In the genomic region with DNA sequence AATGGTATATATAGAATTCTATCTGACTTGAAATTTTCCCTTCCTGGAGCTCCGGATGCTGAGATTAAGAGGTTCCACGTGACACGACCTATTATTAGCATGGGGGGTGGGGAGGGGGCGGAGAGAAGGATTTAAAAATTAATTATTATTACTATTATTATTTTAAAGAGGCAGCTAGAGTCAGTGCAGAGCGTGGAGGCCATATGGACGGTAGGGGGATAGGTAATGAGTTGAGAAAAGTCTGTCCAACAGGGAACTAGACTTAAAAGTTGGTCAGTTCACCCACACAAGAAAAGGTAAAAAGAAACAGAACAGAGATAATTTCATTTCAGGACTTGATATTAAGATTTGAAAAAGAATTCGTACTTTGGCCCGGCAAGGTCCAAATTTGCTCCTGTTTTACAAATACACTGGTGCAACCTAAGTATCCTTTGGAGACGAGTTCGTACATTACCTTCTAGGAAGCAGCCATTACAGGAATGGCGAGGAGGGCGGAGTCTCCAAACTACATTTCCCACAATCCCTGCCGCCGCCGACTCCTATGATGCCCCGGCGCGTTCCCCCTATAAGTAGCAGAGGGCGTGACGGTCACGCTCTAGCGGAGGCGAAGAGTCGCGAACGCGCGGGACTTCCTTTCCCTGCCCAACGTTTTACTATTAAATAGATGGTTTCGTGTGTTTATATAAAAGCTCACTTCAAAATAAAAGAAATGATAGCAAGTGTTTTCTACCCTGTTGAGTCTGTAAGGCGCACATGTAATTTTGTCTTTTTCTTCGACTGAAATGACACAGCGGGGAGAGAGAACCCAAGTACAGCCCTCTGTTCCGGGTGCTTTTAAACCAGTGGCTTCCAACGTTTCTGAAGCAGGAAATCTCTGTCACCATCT, we compare ENCODE assay signal across 8 cellular contexts. TPM values are rescaled to one million over a fixed set of nuclear protein-coding genes. Genes with fewer than 3 reads are reported as not detected.
DNase-seq lines count a peak whose midpoint lies in the region; ATAC-seq and TF ChIP-seq lines count a peak whose summit lies in the region.

A gene with protein sequence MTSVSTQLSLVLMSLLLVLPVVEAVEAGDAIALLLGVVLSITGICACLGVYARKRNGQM (minus strand): TSS at position 481 of the 886 bp plus-strand sequence. CDS start 976 bp downstream, outside the sequence.

- no peaks in the 10 kb centered on the region for H4K20me1 ChIP-seq in PC-9 (ENCODE audit: insufficient read depth)

- peak within 1 kb of the TSS; percentile 96 for H2AFZ ChIP-seq in PC-9

- H3K36me3 ChIP-seq in PC-9 (ENCODE audit: low read depth) = no peaks in the 10 kb centered on the region
- peaks cover 0 to 2% of the 10 kb centered on the region in 2 donors for H3K36me3 ChIP-seq in esophagus (ENCODE audit: control insufficient read depth in 2 of 2, insufficient read depth in 2 of 2, low read length in 1 of 2)
- peaks cover 10% of the 10 kb centered on the region for H3K36me3 ChIP-seq in muscle layer of colon (ENCODE audit: insufficient read depth, low read length)

- WGBS in esophagus, 2 donors = 0 to 1% methylated on average over 35 of the region's 35 CpGs

- H3K9ac ChIP-seq in muscle layer of colon (ENCODE audit: low read length) = peak within 1 kb of the TSS; percentile 18

- POLR2A ChIA-PET in PC-9 (lab: Charles Lee; ENCODE audit: unreplicated experiment) = interaction anchor here (0.6 to 0.7 kb wide), 2 partner anchors 66 to 180 kb away, joined by 4 to 10 read pairs; no protein-coding TSS in a partner anchor

- CTCF ChIA-PET in PC-9 (lab: Charles Lee) = no interaction called here

- H3K9me2 ChIP-seq in PC-9 (ENCODE audit: insufficient read depth) = no peaks in the 10 kb centered on the region

- TF ChIP-seq RAD21 in Ishikawa (IDR thresholded peaks at IDR 0.05; ENCODE audit: low read depth) = no peak

- DNase-seq in DMS114 treated with DMSO at 0.1 percent for 48 hours (lab: John Stamatoyannopoulos, UW; ENCODE audit: unreplicated experiment) (peak; percentile 85), PC-9 (peak; percentile 70 to 85)
- DNase-seq in activated T-cell treated with anti-CD3 and anti-CD28 coated beads, Interleukin-2, amount 50 U/mL, for 1 hour = peak; percentile 83
- peak; percentile 71 for DNase-seq in stimulated activated CD8-positive, alpha-beta memory T cell treated with anti-CD3 and anti-CD28 coated beads, Interleukin-7, amount 100 ng/mL, for 24 hours (ENCODE audit: low read depth)

- BruUV-seq in PC-9 (replicated peaks; lab: Mats Ljungman, UMichigan) = TSS peak; percentile 87

- peak; percentile 98 for ATAC-seq in GM21576 (IDR thresholded peaks at IDR 0.05; ENCODE audit: unreplicated experiment)

- H3F3A ChIP-seq in PC-9 (ENCODE audit: insufficient read depth, low read depth) = no peaks in the 10 kb centered on the region

- intact Hi-C loops in PC-9 (cut with micrococcal nuclease; ENCODE audit: unreplicated experiment) = no loop called here

- 0 out of 2 replicates have a peak, but pooled peaks cover 3% of the 10 kb centered on the region for H3K79me2 ChIP-seq in PC-9 (ENCODE audit: low read depth)

- H3K4me1 ChIP-seq in PC-9 (replicated peaks; ENCODE audit: insufficient read depth) (peaks cover 7% of the 10 kb centered on the region), esophagus (ENCODE audit: control insufficient read depth in 2 of 2, insufficient read depth in 2 of 2, low read length in 1 of 2) (no peaks in the 10 kb centered on the region), muscle layer of colon (ENCODE audit: insufficient read depth, low read length) (no peaks in the 10 kb centered on the region)

- H3K4me2 ChIP-seq in PC-9 = peak within 1 kb of the TSS; percentile 79

- H3K27me3 ChIP-seq in PC-9 (ENCODE audit: insufficient read depth, low read depth) = no peaks in the 10 kb centered on the region
- no peaks in the 10 kb centered on the region for H3K27me3 ChIP-seq in esophagus (ENCODE audit: control insufficient read depth in 1 of 2, insufficient read depth in 2 of 2, low read length in 2 of 2)
- H3K27me3 ChIP-seq in muscle layer of colon (ENCODE audit: control insufficient read depth in 1 of 2, insufficient read depth in 2 of 2, low read length in 2 of 2) = no peaks in the 10 kb centered on the region

- H3K9me3 ChIP-seq in PC-9 (ENCODE audit: insufficient read depth, low read depth) (no peaks in the 10 kb centered on the region), esophagus (ENCODE audit: control insufficient read depth in 2 of 2, insufficient read depth in 1 of 2, low read depth in 1 of 2, low read length in 1 of 2) (no peaks in the 10 kb centered on the region), muscle layer of colon (ENCODE audit: low read length) (no peaks in the 10 kb centered on the region)

- TF ChIP-seq EP300 in Ishikawa (IDR thresholded peaks at IDR 0.05; ENCODE audit: borderline replicate concordance) = no peak

- no peak for TF ChIP-seq CTCF in PC-9 (conservative IDR thresholded peaks at IDR 0.05)

- peak within 1 kb of the TSS; percentile 64 for H3K4me3 ChIP-seq in PC-9
- peak within 1 kb of the TSS; percentile 45 to 94 for H3K4me3 ChIP-seq in esophagus (ENCODE audit: low read depth in 1 of 2, low read length in 2 of 2)
- peak within 1 kb of the TSS; percentile 44 to 59 for H3K4me3 ChIP-seq in muscle layer of colon (ENCODE audit: low read depth in 1 of 2, low read length in 2 of 2)

- no peak within 1 kb of the TSS for H3K27ac ChIP-seq in PC-9
- H3K27ac ChIP-seq in esophagus (ENCODE audit: low read depth in 2 of 2, low read length in 1 of 2) = no peak within 1 kb of the TSS
- peak within 1 kb of the TSS; percentile 69 for H3K27ac ChIP-seq in muscle layer of colon (ENCODE audit: low read depth, low read length)

TF ChIP-seq in Ishikawa, 13 proteins besides CTCF, POLR2A, EP300 and RAD21:
- no peak for TF ChIP-seq ZBTB7A (IDR thresholded peaks at IDR 0.05; ENCODE audit: low read depth)
- peak; percentile 75 for TF ChIP-seq CREB1 (IDR thresholded peaks at IDR 0.05; ENCODE audit: low read depth)
- 0 out of 2 replicates have a peak, but pooled peaks have one; percentile 22 for TF ChIP-seq FOXM1 (IDR thresholded peaks at IDR 0.05; ENCODE audit: borderline replicate concordance, low read depth)
- TF ChIP-seq NFIC (IDR thresholded peaks at IDR 0.05) = no peak
- peak; percentile 34; the same call in 1 of the 2 replicates for TF ChIP-seq TCF12 (IDR thresholded peaks at IDR 0.05; ENCODE audit: low read depth)
- TF ChIP-seq, protein P1, sequence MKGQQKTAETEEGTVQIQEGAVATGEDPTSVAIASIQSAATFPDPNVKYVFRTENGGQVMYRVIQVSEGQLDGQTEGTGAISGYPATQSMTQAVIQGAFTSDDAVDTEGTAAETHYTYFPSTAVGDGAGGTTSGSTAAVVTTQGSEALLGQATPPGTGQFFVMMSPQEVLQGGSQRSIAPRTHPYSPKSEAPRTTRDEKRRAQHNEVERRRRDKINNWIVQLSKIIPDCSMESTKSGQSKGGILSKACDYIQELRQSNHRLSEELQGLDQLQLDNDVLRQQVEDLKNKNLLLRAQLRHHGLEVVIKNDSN (IDR thresholded peaks at IDR 0.05) = peak; percentile 64
- peak; percentile 31; the same call in 1 of the 2 replicates for TF ChIP-seq TEAD4 (IDR thresholded peaks at IDR 0.05)
- peak; percentile 36; the same call in 1 of the 2 replicates for TF ChIP-seq EGR1 (IDR thresholded peaks at IDR 0.05)
- TF ChIP-seq YY1 (IDR thresholded peaks at IDR 0.05; ENCODE audit: low read depth) = peak; percentile 97
- no peak for TF ChIP-seq CEBPB (IDR thresholded peaks at IDR 0.05)
- peak; percentile 98 for TF ChIP-seq TAF1 (IDR thresholded peaks at IDR 0.05; ENCODE audit: low read depth)
- TF ChIP-seq, protein P2, sequence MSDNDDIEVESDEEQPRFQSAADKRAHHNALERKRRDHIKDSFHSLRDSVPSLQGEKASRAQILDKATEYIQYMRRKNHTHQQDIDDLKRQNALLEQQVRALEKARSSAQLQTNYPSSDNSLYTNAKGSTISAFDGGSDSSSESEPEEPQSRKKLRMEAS (IDR thresholded peaks at IDR 0.05) = peak; percentile 40; the same call in 1 of the 2 replicates
- TF ChIP-seq, protein P3, sequence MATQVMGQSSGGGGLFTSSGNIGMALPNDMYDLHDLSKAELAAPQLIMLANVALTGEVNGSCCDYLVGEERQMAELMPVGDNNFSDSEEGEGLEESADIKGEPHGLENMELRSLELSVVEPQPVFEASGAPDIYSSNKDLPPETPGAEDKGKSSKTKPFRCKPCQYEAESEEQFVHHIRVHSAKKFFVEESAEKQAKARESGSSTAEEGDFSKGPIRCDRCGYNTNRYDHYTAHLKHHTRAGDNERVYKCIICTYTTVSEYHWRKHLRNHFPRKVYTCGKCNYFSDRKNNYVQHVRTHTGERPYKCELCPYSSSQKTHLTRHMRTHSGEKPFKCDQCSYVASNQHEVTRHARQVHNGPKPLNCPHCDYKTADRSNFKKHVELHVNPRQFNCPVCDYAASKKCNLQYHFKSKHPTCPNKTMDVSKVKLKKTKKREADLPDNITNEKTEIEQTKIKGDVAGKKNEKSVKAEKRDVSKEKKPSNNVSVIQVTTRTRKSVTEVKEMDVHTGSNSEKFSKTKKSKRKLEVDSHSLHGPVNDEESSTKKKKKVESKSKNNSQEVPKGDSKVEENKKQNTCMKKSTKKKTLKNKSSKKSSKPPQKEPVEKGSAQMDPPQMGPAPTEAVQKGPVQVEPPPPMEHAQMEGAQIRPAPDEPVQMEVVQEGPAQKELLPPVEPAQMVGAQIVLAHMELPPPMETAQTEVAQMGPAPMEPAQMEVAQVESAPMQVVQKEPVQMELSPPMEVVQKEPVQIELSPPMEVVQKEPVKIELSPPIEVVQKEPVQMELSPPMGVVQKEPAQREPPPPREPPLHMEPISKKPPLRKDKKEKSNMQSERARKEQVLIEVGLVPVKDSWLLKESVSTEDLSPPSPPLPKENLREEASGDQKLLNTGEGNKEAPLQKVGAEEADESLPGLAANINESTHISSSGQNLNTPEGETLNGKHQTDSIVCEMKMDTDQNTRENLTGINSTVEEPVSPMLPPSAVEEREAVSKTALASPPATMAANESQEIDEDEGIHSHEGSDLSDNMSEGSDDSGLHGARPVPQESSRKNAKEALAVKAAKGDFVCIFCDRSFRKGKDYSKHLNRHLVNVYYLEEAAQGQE (IDR thresholded peaks at IDR 0.05; ENCODE audit: low read depth) = no peak

RNA-seq across cellular contexts. Expression of the gene that starts here (rescaled TPM):
- total RNA-seq in PC-9 (2021) = 32.1 and 46.8 TPM in 2 replicates
- polyA plus RNA-seq in esophagus = 100 to 1,000 TPM in 1 of 2 donors, 10 to 100 TPM in 1; 51.4 to 145 TPM
